ENCODE assay signal across 8 cellular contexts in genomic region chr15:52294881-52295420, GRCh38. TPM values are rescaled to one million over a fixed set of nuclear protein-coding genes. Genes with fewer than 3 reads are reported as not detected.
DNase-seq lines count a peak whose midpoint lies in the region; ATAC-seq, FAIRE-seq and TF ChIP-seq lines count a peak whose summit lies in the region.

No MANE protein-coding gene starts in this region.

- no peak overlapping the region for H3K14ac ChIP-seq in neuronal stem cell (ENCODE audit: low read length)

- no peaks in the 10 kb centered on the region for H3K27me3 ChIP-seq in Caco-2 (replicated peaks; ENCODE audit: control insufficient read depth, insufficient read depth, low read length)
- no peaks in the 10 kb centered on the region for H3K27me3 ChIP-seq in PC-3 (ENCODE audit: low read length)
- peaks cover 0 to 3% of the 10 kb centered on the region in 2 experiments for H3K27me3 ChIP-seq in endothelial cell of umbilical vein (ENCODE audit: control insufficient read depth in 2 of 2, insufficient read depth in 2 of 2, low read length in 2 of 2)
- no peaks in the 10 kb centered on the region for H3K27me3 ChIP-seq in neuronal stem cell (ENCODE audit: control insufficient read depth in 3 of 3, insufficient read depth in 3 of 3, low read depth in 1 of 3, low read length in 3 of 3)

- no peak overlapping the region for H2BK15ac ChIP-seq in neuronal stem cell (ENCODE audit: low read length)

- peak overlapping the region; percentile 51 for H2BK120ac ChIP-seq in neuronal stem cell (ENCODE audit: low read depth, low read length)

- peaks cover 16% of the 10 kb centered on the region for H3K4me1 Mint-ChIP-seq in Caco-2 (ENCODE audit: low read depth, unreplicated experiment)

- TF ChIP-seq POLR2A in endothelial cell of umbilical vein (IDR thresholded peaks at IDR 0.05; ENCODE audit: low read depth, low read length) = no peak

- H3K23ac ChIP-seq in neuronal stem cell (ENCODE audit: low read depth, low read length, poor library complexity) = peak overlapping the region; percentile 86

- no peaks in the 10 kb centered on the region for H3K9me2 ChIP-seq in PC-3 (replicated peaks; ENCODE audit: low read length)

- intact Hi-C loops in Caco-2 (cut with micrococcal nuclease; ENCODE audit: unreplicated experiment) (no loop called here), PC-3 (cut with micrococcal nuclease) (no loop called here), endothelial cell of umbilical vein (cut with micrococcal nuclease) (loop anchor here (1.0 kb wide), 1 partner anchor 33 kb away; no protein-coding TSS in a partner anchor)

- peak overlapping the region; percentile 75 for H3K4me3 Mint-ChIP-seq in Caco-2 (ENCODE audit: unreplicated experiment)

- peak overlapping the region; percentile 51 for H3K27ac ChIP-seq in PC-3 (ENCODE audit: low read length)
- no peak overlapping the region for H3K27ac ChIP-seq in endothelial cell of umbilical vein (ENCODE audit: insufficient read depth, low read depth, low read length)
- no peak overlapping the region for H3K27ac ChIP-seq in neuronal stem cell (replicated peaks; ENCODE audit: low read length)

- peak overlapping the region; percentile 86 for H4K91ac ChIP-seq in neuronal stem cell (ENCODE audit: low read depth, low read length, poor library complexity)

- H3K4ac ChIP-seq in neuronal stem cell (ENCODE audit: low read length) = no peak overlapping the region

- H2AFZ ChIP-seq in PC-3 (ENCODE audit: low read length) = peak overlapping the region; percentile 76; the same call in 1 of the 2 replicates
- peak overlapping the region; percentile 86 for H2AFZ ChIP-seq in endothelial cell of umbilical vein (ENCODE audit: low read depth, low read length)
- peak overlapping the region; percentile 97 for H2AFZ ChIP-seq in neuronal stem cell (ENCODE audit: low read length)

- dilution Hi-C loops in endothelial cell of umbilical vein (cut with MboI; ENCODE audit: extremely low pct_ligation_motif_present, low sequenced_read_pairs) = no loop called here

- peak overlapping the region; percentile 78 for H2AK5ac ChIP-seq in neuronal stem cell (ENCODE audit: low read depth, low read length)

- H3K9ac ChIP-seq in PC-3 (ENCODE audit: low read length) = peak overlapping the region; percentile 88
- peak overlapping the region; percentile 60 for H3K9ac ChIP-seq in endothelial cell of umbilical vein (replicated peaks; ENCODE audit: extremely low read depth, insufficient read depth, low read length)
- peak overlapping the region; percentile 90 for H3K9ac ChIP-seq in neuronal stem cell (ENCODE audit: low read depth, low read length, poor library complexity)

- CTCF ChIA-PET in Caco-2 (lab: Charles Lee) (interaction anchor here (1.0 kb wide), 1 partner anchor 441 kb away, joined by 4 read pairs; no protein-coding TSS in a partner anchor), PC-3 (lab: Charles Lee) (interaction anchor here (0.6 kb wide), 1 partner anchor 11 kb away, joined by 17 read pairs; no protein-coding TSS in a partner anchor), endothelial cell of umbilical vein (lab: Charles Lee) (interaction anchor here (0.7 to 2.0 kb wide), 6 partner anchors 11 to 441 kb away, joined by 3 to 7 read pairs (median 3); no protein-coding TSS in a partner anchor)

- no CpG with 5 or more reads among the region's 32 CpGs for WGBS in neuronal stem cell (ENCODE audit: extremely low coverage in 2 of 2, insufficient read length in 2 of 2, insufficient replicate concordance in 1 of 2), 2 donors

- H3K79me1 ChIP-seq in neuronal stem cell (ENCODE audit: low read depth, low read length) = no peaks in the 10 kb centered on the region

- H3K9me3 Mint-ChIP-seq in Caco-2 (ENCODE audit: unreplicated experiment) = peaks cover under 1% of the 10 kb centered on the region

- H3K36me3 Mint-ChIP-seq in Caco-2 (ENCODE audit: insufficient read depth, unreplicated experiment) = no peaks in the 10 kb centered on the region

- H3K18ac ChIP-seq in neuronal stem cell (ENCODE audit: low read length) = peak overlapping the region; percentile 97

- H3K4me3 ChIP-seq in Caco-2 (ENCODE audit: low read depth, low read length) (peak overlapping the region; percentile 73), PC-3 (ENCODE audit: low read length) (peak overlapping the region; percentile 90), endothelial cell of umbilical vein (replicated peaks in 1 of 3; ENCODE audit: insufficient read depth in 1 of 3, low read depth in 1 of 3, low read length in 3 of 3) (peak overlapping the region; percentile 32 to 72 (median 57)), neuronal stem cell (ENCODE audit: low read length in 2 of 2) (peak overlapping the region; percentile 59 to 85)

- H3K79me2 ChIP-seq in PC-3 (ENCODE audit: low read length) (peaks cover 53% of the 10 kb centered on the region), endothelial cell of umbilical vein (ENCODE audit: control insufficient read depth, insufficient read depth, low read length) (no peaks in the 10 kb centered on the region)

- no TSS peak for BruUV-seq in Caco-2 (replicated peaks; lab: Mats Ljungman, UMichigan)
- BruUV-seq in PC-3 (replicated peaks; lab: Mats Ljungman, UMichigan) = TSS peak; percentile 54
- no TSS peak for BruUV-seq in endothelial cell of umbilical vein (replicated peaks; lab: Mats Ljungman, UMichigan)

- H3K27ac Mint-ChIP-seq in Caco-2 (ENCODE audit: unreplicated experiment) = no peak overlapping the region

- no peak for DNase-seq in Caco-2
- peak; percentile 4 for DNase-seq in PC-3
- DNase-seq in endothelial cell of umbilical vein (ENCODE audit: low read depth, low spot score) = peak; percentile 19
- no peak for DNase-seq in neuronal stem cell (ENCODE audit: low spot score)
- DNase-seq in T-helper 9 cell = no peak
- DNase-seq in AG08396 (ENCODE audit: low spot score) = no peak
- DNase-seq in NCI-H2196 (lab: John Stamatoyannopoulos, UW; ENCODE audit: unreplicated experiment) = no peak
- no peak for DNase-seq in NCI-H128 (lab: John Stamatoyannopoulos, UW; ENCODE audit: unreplicated experiment)

- no peaks in the 10 kb centered on the region for H3K9me3 ChIP-seq in Caco-2
- no peaks in the 10 kb centered on the region for H3K9me3 ChIP-seq in PC-3 (ENCODE audit: low read length)
- H3K9me3 ChIP-seq in endothelial cell of umbilical vein (replicated peaks; ENCODE audit: control insufficient read depth, insufficient read depth, low read length) = no peaks in the 10 kb centered on the region
- H3K9me3 ChIP-seq in neuronal stem cell (replicated peaks in 1 of 2; ENCODE audit: control insufficient read depth in 2 of 2, insufficient read depth in 1 of 2, low read depth in 1 of 2, low read length in 2 of 2) = no peaks in the 10 kb centered on the region

- H2BK12ac ChIP-seq in neuronal stem cell (ENCODE audit: low read length) = no peak overlapping the region

- no peaks in the 10 kb centered on the region for H3K9me1 ChIP-seq in endothelial cell of umbilical vein (replicated peaks; ENCODE audit: control insufficient read depth, extremely low read depth, insufficient read depth, low read length)

- no peak for FAIRE-seq in endothelial cell of umbilical vein (lab: Jason Lieb, UNC)

- TF ChIP-seq CTCF in Caco-2 (IDR thresholded peaks at IDR 0.05; ENCODE audit: insufficient read depth in 1 of 2, low read depth in 1 of 2, low read length in 1 of 2, severe bottlenecking in 1 of 2, unreplicated experiment in 1 of 2) (no peak), PC-3 (conservative IDR thresholded peaks at IDR 0.05; ENCODE audit: low read depth, low read length) (no peak), endothelial cell of umbilical vein (IDR thresholded peaks at IDR 0.05; ENCODE audit: extremely low read depth in 1 of 2, insufficient read depth in 1 of 2, low read depth in 1 of 2, low read length in 2 of 2) (no peak)

- H3F3A ChIP-seq in PC-3 (ENCODE audit: low read length, unreplicated experiment) = no peaks in the 10 kb centered on the region

- peak overlapping the region; percentile 97 for H3K4me2 ChIP-seq in PC-3 (ENCODE audit: low read length)
- H3K4me2 ChIP-seq in endothelial cell of umbilical vein (ENCODE audit: insufficient read depth, low read length) = peak overlapping the region; percentile 87
- H3K4me2 ChIP-seq in neuronal stem cell (ENCODE audit: insufficient read depth, low read length, poor library complexity, severe bottlenecking) = peak overlapping the region; percentile 93

- no peaks in the 10 kb centered on the region for H3K36me3 ChIP-seq in Caco-2 (ENCODE audit: control insufficient read depth, insufficient read depth, low read length)
- H3K36me3 ChIP-seq in PC-3 (ENCODE audit: low read depth, low read length) = no peaks in the 10 kb centered on the region
- no peaks in the 10 kb centered on the region for H3K36me3 ChIP-seq in endothelial cell of umbilical vein (ENCODE audit: control insufficient read depth in 2 of 2, extremely low read depth in 1 of 2, insufficient read depth in 2 of 2, low read length in 2 of 2)
- H3K36me3 ChIP-seq in neuronal stem cell (replicated peaks in 1 of 2; ENCODE audit: control insufficient read depth in 2 of 2, insufficient read depth in 2 of 2, low read length in 2 of 2) = no peaks in the 10 kb centered on the region

- POLR2A ChIA-PET in Caco-2 (lab: Charles Lee) = interaction anchor here (0.5 to 1.0 kb wide), 2 partner anchors 39 to 43 kb away, joined by 3 read pairs; no protein-coding TSS in a partner anchor
- POLR2A ChIA-PET in PC-3 (lab: Charles Lee; ENCODE audit: unreplicated experiment) = interaction anchor here (0.7 kb wide), 1 partner anchor 33 kb away, joined by 6 read pairs; no protein-coding TSS in a partner anchor
- POLR2A ChIA-PET in endothelial cell of umbilical vein (lab: Charles Lee) = interaction anchor here (0.6 to 1.8 kb wide), 2 partner anchors 33 to 61 kb away, joined by 8 to 14 read pairs; no protein-coding TSS in a partner anchor

- H4K20me1 ChIP-seq in PC-3 (ENCODE audit: low read length) = no peaks in the 10 kb centered on the region
- no peaks in the 10 kb centered on the region for H4K20me1 ChIP-seq in endothelial cell of umbilical vein (replicated peaks; ENCODE audit: control insufficient read depth, extremely low read depth, insufficient read depth, low read length)

- peaks cover 4% of the 10 kb centered on the region for H3K4me1 ChIP-seq in Caco-2
- H3K4me1 ChIP-seq in PC-3 (ENCODE audit: insufficient read depth, low read length) = peaks cover 36% of the 10 kb centered on the region
- H3K4me1 ChIP-seq in endothelial cell of umbilical vein (ENCODE audit: control insufficient read depth, extremely low read depth, insufficient read depth, low read length) = peaks cover 8% of the 10 kb centered on the region
- H3K4me1 ChIP-seq in neuronal stem cell (ENCODE audit: control insufficient read depth in 2 of 2, insufficient read depth in 1 of 2, low read depth in 1 of 2, low read length in 2 of 2) = peaks cover 3 to 7% of the 10 kb centered on the region in 2 donors

- peak; percentile 21 for ATAC-seq in PC-3

- no peak overlapping the region for H4K8ac ChIP-seq in neuronal stem cell (ENCODE audit: low read depth, low read length)

- H2BK5ac ChIP-seq in neuronal stem cell (ENCODE audit: low read length) = peak overlapping the region; percentile 83

- no peaks in the 10 kb centered on the region for H3K27me3 Mint-ChIP-seq in Caco-2 (ENCODE audit: insufficient read depth, unreplicated experiment)

RNA-seq across cellular contexts. Expression of gene MYO5C, which starts 0.7 kb away (rescaled TPM):
- total RNA-seq in Caco-2 (2022) (29.2 and 33.5 TPM in 2 replicates), PC-3 (2014; rRNA removed) (16.7 and 17.7 TPM in 2 replicates), endothelial cell of umbilical vein (18.4 and 19.4 TPM in 2 replicates)
- 4.2 and 7.5 TPM in 2 replicates for polyA plus RNA-seq in endothelial cell of umbilical vein
- polyA plus RNA-seq in endothelial cell of umbilical vein (2011; cell fraction: cytosol; rRNA removed) = 4.1 and 5.1 TPM in 2 replicates
- 20.3 and 23.1 TPM in 2 replicates for polyA plus RNA-seq in endothelial cell of umbilical vein (2011; cell fraction: nucleus; rRNA removed)
- polyA plus RNA-seq in endothelial cell of umbilical vein (2012) = 3.4 TPM in 2 replicates
- polyA minus RNA-seq in endothelial cell of umbilical vein = 37.4 and 39.6 TPM in 2 replicates
- 4.5 TPM for polyA minus RNA-seq in endothelial cell of umbilical vein (2011; cell fraction: cytosol; rRNA and poly(A)+ RNA removed)
- 27.8 and 34.3 TPM in 2 replicates for polyA minus RNA-seq in endothelial cell of umbilical vein (2011; cell fraction: nucleus; rRNA and poly(A)+ RNA removed)
- polyA plus RNA-seq in neuronal stem cell (2013, experiment 1 of 2) = 4.4 TPM
- polyA plus RNA-seq in neuronal stem cell (2013, experiment 2 of 2) = 4.4 TPM

Comparison
In these comparisons a context has a peak if more than half of its experiments do, and no peak if none do; other contexts are left out.
1. DNase-seq: peak in PC-3 (single experiment) and endothelial cell of umbilical vein (single experiment); none in Caco-2 (0 of 2), neuronal stem cell (single experiment), T-helper 9 cell (single experiment), AG08396 (single experiment), NCI-H2196 (single experiment) and NCI-H128 (single experiment).
2. Peak in every context shown above with its lines, with median percentiles within 50 percentile points of each other: H3K4me3 ChIP-seq, H2AFZ ChIP-seq, H3K4me2 ChIP-seq and H3K9ac ChIP-seq.